ENCODE assay signal across 9 cellular contexts in genomic region chr19:46753420-46754155, GRCh38. TPM values are rescaled to one million over a fixed set of nuclear protein-coding genes. Genes with fewer than 3 reads are reported as not detected.
DNase-seq lines count a peak whose midpoint lies in the region; ATAC-seq, FAIRE-seq and TF ChIP-seq lines count a peak whose summit lies in the region.
"Had no signal": no experiment of that assay in that cellular context is flagged by ENCODE, and none has a peak within 500 bp of the region (broad histone marks: within the 10 kb centered on the region; RNA-seq: fewer than 3 reads in every experiment).

No MANE protein-coding gene starts in this region.

- H2BK12ac ChIP-seq in H1 (ENCODE audit: low read depth, low read length) (no peak overlapping the region), neuronal stem cell (ENCODE audit: low read length) (no peak overlapping the region)

- no peak overlapping the region for H3K4me2 ChIP-seq in A549
- H3K4me2 ChIP-seq in H1 (ENCODE audit: insufficient read depth in 1 of 2, low read depth in 2 of 2, low read length in 2 of 2) = no peak overlapping the region
- no peak overlapping the region for H3K4me2 ChIP-seq in neuronal stem cell (ENCODE audit: insufficient read depth, low read length, poor library complexity, severe bottlenecking)

- POLR2A ChIA-PET in A549 (lab: Yijun Ruan, JAX) (interaction anchor here (0.6 to 1.0 kb wide), 4 partner anchors 34 to 473 kb away, joined by 3 to 4 read pairs (median 3); partner anchors contain the start of gene CALM3), H1 (lab: Charles Lee; ENCODE audit: partially characterized antibody) (interaction anchor here (0.6 to 2.1 kb wide), 11 partner anchors 11 to 60 kb away, joined by 3 to 11 read pairs (median 4); partner anchors contain the start of gene SLC1A5)

- H2AFZ ChIP-seq in H1 (ENCODE audit: low read length) (no peak overlapping the region), neuronal stem cell (ENCODE audit: low read length) (no peak overlapping the region)

- H3K4me3 ChIP-seq in A549 = no peak overlapping the region
- H3K4me3 ChIP-seq in H1 (ENCODE audit: extremely low read depth in 1 of 4, insufficient read depth in 2 of 4, low read depth in 3 of 4, low read length in 4 of 4) = no peak overlapping the region
- no peak overlapping the region for H3K4me3 ChIP-seq in neuronal stem cell (ENCODE audit: low read length in 2 of 2)

- H2BK120ac ChIP-seq in H1 (replicated peaks; ENCODE audit: low read depth, low read length) (no peak overlapping the region), neuronal stem cell (ENCODE audit: low read depth, low read length) (no peak overlapping the region)

- H3K56ac ChIP-seq in H1 (replicated peaks; ENCODE audit: insufficient read length, low read depth, low read length) = no peak overlapping the region

- H3K27ac ChIP-seq in A549 (no peak overlapping the region), H1 (ENCODE audit: low read depth, low read length) (no peak overlapping the region), neuronal stem cell (replicated peaks; ENCODE audit: low read length) (no peak overlapping the region)

- H4K8ac ChIP-seq in H1 (ENCODE audit: extremely low read depth, insufficient read depth, low read length) = no peak overlapping the region
- H4K8ac ChIP-seq in neuronal stem cell (ENCODE audit: low read depth, low read length) = no peak overlapping the region

- DNase-seq in A549 (ENCODE audit: low read depth in 1 of 2, low spot score in 1 of 2) (peak; percentile 64 to 79), GM13977 (ENCODE audit: low spot score) (peak; percentile 80), NCI-H460 (ENCODE audit: extremely low read depth, low read depth) (peak; percentile 26), H1 (ENCODE audit: low read depth in 1 of 2, low spot score in 2 of 2) (peak in 1 of 2 experiments; percentile 78), neuronal stem cell (ENCODE audit: low spot score) (no peak), T1000 (lab: John Stamatoyannopoulos, UW) (no peak)
- DNase-seq in activated CD4-positive, alpha-beta T cell treated with anti-CD3 and anti-CD28 coated beads, Interleukin-2, amount 50 U/mL, for 1 hour = peak; percentile 72

- peaks cover 3 to 13% of the 10 kb centered on the region in 2 experiments for H4K20me1 ChIP-seq in H1 (replicated peaks in 1 of 2; ENCODE audit: control insufficient read depth in 1 of 2, insufficient read depth in 2 of 2, low read length in 2 of 2)

- no peak overlapping the region for H3K23ac ChIP-seq in H1 (ENCODE audit: insufficient read length)
- peak overlapping the region; percentile 81 for H3K23ac ChIP-seq in neuronal stem cell (ENCODE audit: low read depth, low read length, poor library complexity)

- H4K5ac ChIP-seq in H1 (ENCODE audit: insufficient read length, low read depth, low read length) = no peak overlapping the region

- TF ChIP-seq POLR2A in A549 (IDR thresholded peaks at IDR 0.05; ENCODE audit: low read length) (no peak), H1 (IDR thresholded peaks at IDR 0.05; ENCODE audit: control extremely low read depth in 1 of 2, low read depth in 2 of 2, low read length in 2 of 2) (no peak)

- no peak overlapping the region for H3K9ac ChIP-seq in H1 (replicated peaks in 1 of 4; ENCODE audit: extremely low read depth in 1 of 4, low read depth in 3 of 4, low read length in 3 of 4)
- no peak overlapping the region for H3K9ac ChIP-seq in neuronal stem cell (ENCODE audit: low read depth, low read length, poor library complexity)

- TF ChIP-seq RAD21 in A549 (conservative IDR thresholded peaks at IDR 0.05 in 1 of 2, IDR thresholded peaks at IDR 0.05 in 1 of 2) (peak in 1 of 2 experiments; percentile 46; a peak in 1 of 5 replicates), H1 (IDR thresholded peaks at IDR 0.05 in 1 of 2, conservative IDR thresholded peaks at IDR 0.05 in 1 of 2; ENCODE audit: low read depth in 2 of 2, low read length in 2 of 2) (peak; percentile 45 to 53)

- no peak overlapping the region for H2AK5ac ChIP-seq in H1 (ENCODE audit: low read depth, low read length)
- H2AK5ac ChIP-seq in neuronal stem cell (ENCODE audit: low read depth, low read length) = no peak overlapping the region

- peaks cover 4% of the 10 kb centered on the region; the same call in 1 of the 3 replicates for H3K4me1 ChIP-seq in A549
- H3K4me1 ChIP-seq in H1 (replicated peaks in 1 of 4; ENCODE audit: control insufficient read depth in 3 of 4, insufficient read depth in 4 of 4, low read length in 3 of 4) = no peaks in the 10 kb centered on the region; a peak in 2 of 7 replicates
- no peaks in the 10 kb centered on the region for H3K4me1 ChIP-seq in neuronal stem cell (ENCODE audit: control insufficient read depth in 2 of 2, insufficient read depth in 1 of 2, low read depth in 1 of 2, low read length in 2 of 2)

- H2BK20ac ChIP-seq in H1 (ENCODE audit: low read length) = no peak overlapping the region

- H3K27me3 ChIP-seq in H1 (replicated peaks in 1 of 4; ENCODE audit: control insufficient read depth in 3 of 4, extremely low read depth in 1 of 4, insufficient read depth in 3 of 4, low read length in 3 of 4) = no peaks in the 10 kb centered on the region
- H3K27me3 ChIP-seq in neuronal stem cell (ENCODE audit: control insufficient read depth in 3 of 3, insufficient read depth in 3 of 3, low read depth in 1 of 3, low read length in 3 of 3) = no peaks in the 10 kb centered on the region

- H3K23me2 ChIP-seq in H1 (ENCODE audit: low read depth, low read length) = no peaks in the 10 kb centered on the region

- H3K79me1 ChIP-seq in H1 (ENCODE audit: low read depth, low read length) (no peaks in the 10 kb centered on the region), neuronal stem cell (ENCODE audit: low read depth, low read length) (peaks cover 2% of the 10 kb centered on the region)

- H2BK5ac ChIP-seq in H1 (ENCODE audit: low read depth, low read length) (no peak overlapping the region), neuronal stem cell (ENCODE audit: low read length) (no peak overlapping the region)

- no peak overlapping the region for H4K91ac ChIP-seq in H1 (replicated peaks; ENCODE audit: insufficient read length, low read length)
- H4K91ac ChIP-seq in neuronal stem cell (ENCODE audit: low read depth, low read length, poor library complexity) = no peak overlapping the region

- TF ChIP-seq CTCF in A549 (IDR thresholded peaks at IDR 0.05) (peak; percentile 65), GM13977 (IDR thresholded peaks at IDR 0.05; ENCODE audit: extremely low read depth, insufficient read depth, missing control alignments) (peak; percentile 66), H1 (IDR thresholded peaks at IDR 0.05; ENCODE audit: control extremely low read depth in 1 of 3, insufficient read depth in 1 of 3, low read depth in 1 of 3, low read length in 3 of 3) (peak; percentile 73 to 80 (median 78))

- H2BK15ac ChIP-seq in H1 (ENCODE audit: low read length) = no peak overlapping the region
- no peak overlapping the region for H2BK15ac ChIP-seq in neuronal stem cell (ENCODE audit: low read length)

- in situ Hi-C loops in GM13977 (cut with MboI; ENCODE audit: low pct_unique_long_range_greater_than_20kb, low sequenced_read_pairs, unreplicated experiment) = no loop called here

- H3K36me3 ChIP-seq in H1 (ENCODE audit: control insufficient read depth in 2 of 4, insufficient read depth in 4 of 4, low read length in 3 of 4) = peaks cover 0 to 20% (median 10%) of the 10 kb centered on the region in 4 experiments; a peak in 5 of 8 replicates
- H3K36me3 ChIP-seq in neuronal stem cell (replicated peaks in 1 of 2; ENCODE audit: control insufficient read depth in 2 of 2, insufficient read depth in 2 of 2, low read length in 2 of 2) = peaks cover 13 to 69% of the 10 kb centered on the region in 2 donors

- CTCF ChIA-PET in A549 (lab: Yijun Ruan, JAX) (interaction anchor here (0.6 to 28.2 kb wide), 36 partner anchors 9 to 1281 kb away, joined by 3 to 1222 read pairs (median 4); partner anchors contain the start of genes AP2S1, FKRP and SLC1A5), H1 (lab: Charles Lee; ENCODE audit: partially characterized antibody) (interaction anchor here (0.6 to 12.2 kb wide), 32 partner anchors 9 to 465 kb away, joined by 3 to 176 read pairs (median 4); partner anchors contain the start of gene FKRP)

- H3K4ac ChIP-seq in H1 (replicated peaks; ENCODE audit: insufficient read length, low read depth, low read length) (no peak overlapping the region), neuronal stem cell (ENCODE audit: low read length) (no peak overlapping the region)

- H3K79me2 ChIP-seq in H1 (ENCODE audit: control insufficient read depth in 1 of 2, insufficient read depth in 2 of 2, low read length in 2 of 2) = no peaks in the 10 kb centered on the region

- WGBS in A549 (ENCODE audit: missing lambda C conversion rate) = 42% methylated on average over 4 of the region's 4 CpGs
- 44% methylated on average over 4 of the region's 4 CpGs; no CpG with 5 or more reads in 1 of the 2 experiments for WGBS in H1 (ENCODE audit: extremely low coverage in 1 of 2, insufficient coverage in 1 of 2, insufficient read length in 1 of 2, insufficient replicate concordance in 2 of 2, low coverage in 1 of 2, low lambda C conversion rate in 2 of 2, missing lambda C conversion rate in 1 of 2), 2 experiments
- no CpG with 5 or more reads among the region's 4 CpGs for WGBS in neuronal stem cell (ENCODE audit: extremely low coverage in 2 of 2, insufficient read length in 2 of 2, insufficient replicate concordance in 1 of 2), 2 donors

- H3K14ac ChIP-seq in H1 (ENCODE audit: insufficient read length) (no peak overlapping the region), neuronal stem cell (ENCODE audit: low read length) (no peak overlapping the region)

- peak; percentile 22 to 45; a peak in 3 of 6 replicates for ATAC-seq in A549
- no peak for ATAC-seq in GM21526 (IDR thresholded peaks at IDR 0.05; ENCODE audit: low FRiP score, unreplicated experiment)

- FAIRE-seq in A549 (lab: Jason Lieb, UNC) = peak; percentile 61
- peak; percentile 88 for FAIRE-seq in H1 (lab: Jason Lieb, UNC)
- FAIRE-seq: endometrium had no signal

- H3K9me3 ChIP-seq in A549 (no peaks in the 10 kb centered on the region), H1 (ENCODE audit: insufficient read depth in 2 of 2, low read depth in 1 of 2, low read length in 1 of 2) (no peaks in the 10 kb centered on the region; a peak in 1 of 4 replicates), neuronal stem cell (replicated peaks in 1 of 2; ENCODE audit: control insufficient read depth in 2 of 2, insufficient read depth in 1 of 2, low read depth in 1 of 2, low read length in 2 of 2) (no peaks in the 10 kb centered on the region)

- H3K18ac ChIP-seq in H1 (ENCODE audit: extremely low read depth, low read length) (no peak overlapping the region), neuronal stem cell (ENCODE audit: low read length) (no peak overlapping the region)

- TF ChIP-seq EP300 in A549 (IDR thresholded peaks at IDR 0.05) = no peak
- no peak for TF ChIP-seq EP300 in H1 (IDR thresholded peaks at IDR 0.05; ENCODE audit: borderline replicate concordance in 1 of 2, low read depth in 2 of 2, low read length in 2 of 2)

RNA-seq across cellular contexts. Expression of gene STRN4, which starts 7.3 kb away (rescaled TPM):
- polyA plus RNA-seq in A549 (2011; rRNA removed) (62.8 and 66.2 TPM in 2 replicates), A549 (2017; fragmentation: RNase III; extraction: RNeasy Plus Mini Kit Qiagen cat#74134 plus additional on column Dnase treatment) (70.0 to 72.9 TPM (median 71.0 TPM) in 3 replicates), H1 (2011; rRNA removed) (187 and 298 TPM in 2 replicates)
- polyA plus RNA-seq in A549 (2012; cell fraction: cytosol; rRNA removed) = 192 and 270 TPM in 2 replicates
- 380 and 588 TPM in 2 replicates for polyA plus RNA-seq in A549 (2012; cell fraction: nucleus; rRNA removed)
- 65.2 and 89.1 TPM in 2 replicates for polyA minus RNA-seq in A549 (2011; rRNA and poly(A)+ RNA removed)
- 59.2 and 73.9 TPM in 2 replicates for total RNA-seq in NCI-H460 (2014; rRNA removed; shearing (Covaris generic))
- polyA plus RNA-seq in NCI-H460 (2014; cell fraction: nucleus; rRNA removed) = 105 and 138 TPM in 2 replicates
- total RNA-seq in H1 (2021; fragmentation: NEBNext Ultra II Directional; extraction: Animal tissue kit (Norgen Biotek cat#: 25700)) = 120 and 124 TPM in 2 replicates
- 187 TPM for polyA plus RNA-seq in H1 (2011; cell fraction: cytosol; rRNA removed)
- 357 TPM for polyA plus RNA-seq in H1 (2011; cell fraction: nucleus; rRNA removed)
- 79.5 to 127 TPM (median 116 TPM) in 4 replicates for polyA plus RNA-seq in H1 (2012, experiment 1 of 2)
- 86.4 TPM for polyA plus RNA-seq in H1 (2012, experiment 2 of 2)
- polyA plus RNA-seq in H1 (2013, experiment 1 of 2) = 74.9 TPM
- polyA plus RNA-seq in H1 (2013, experiment 2 of 2) = 72.9 TPM
- 98.5 and 101 TPM in 2 replicates for polyA minus RNA-seq in H1 (2011; rRNA and poly(A)+ RNA removed)
- polyA minus RNA-seq in H1 (2011; cell fraction: cytosol; rRNA and poly(A)+ RNA removed) = 89.5 TPM
- polyA minus RNA-seq in H1 (2011; cell fraction: nucleus; rRNA and poly(A)+ RNA removed) = 111 TPM
- polyA plus RNA-seq in neuronal stem cell (2013, experiment 1 of 2) = 94.3 TPM
- polyA plus RNA-seq in neuronal stem cell (2013, experiment 2 of 2) = 93.2 TPM

RNA-seq across cellular contexts. Expression of gene FKRP, which starts 7.7 kb away (rescaled TPM):
- 14.7 and 16.4 TPM in 2 replicates for polyA plus RNA-seq in A549 (2011; rRNA removed)
- 23.9 and 34.0 TPM in 2 replicates for polyA plus RNA-seq in A549 (2012; cell fraction: cytosol; rRNA removed)
- polyA plus RNA-seq in A549 (2012; cell fraction: nucleus; rRNA removed) = 75.2 and 82.8 TPM in 2 replicates
- polyA plus RNA-seq in A549 (2017; fragmentation: RNase III; extraction: RNeasy Plus Mini Kit Qiagen cat#74134 plus additional on column Dnase treatment) = 18.4 to 20.2 TPM (median 18.8 TPM) in 3 replicates
- 10.6 and 13.3 TPM in 2 replicates for polyA minus RNA-seq in A549 (2011; rRNA and poly(A)+ RNA removed)
- 8.5 TPM in 2 replicates for total RNA-seq in NCI-H460 (2014; rRNA removed; shearing (Covaris generic))
- polyA plus RNA-seq in NCI-H460 (2014; cell fraction: nucleus; rRNA removed) = 25.6 and 32.3 TPM in 2 replicates
- total RNA-seq in H1 (2021; fragmentation: NEBNext Ultra II Directional; extraction: Animal tissue kit (Norgen Biotek cat#: 25700)) = 24.4 and 24.8 TPM in 2 replicates
- 17.1 and 29.1 TPM in 2 replicates for polyA plus RNA-seq in H1 (2011; rRNA removed)
- 16.6 TPM for polyA plus RNA-seq in H1 (2011; cell fraction: cytosol; rRNA removed)
- polyA plus RNA-seq in H1 (2011; cell fraction: nucleus; rRNA removed) = 36.2 TPM
- polyA plus RNA-seq in H1 (2012, experiment 1 of 2) = 22.3 to 27.7 TPM (median 25.3 TPM) in 4 replicates
- 18.2 TPM for polyA plus RNA-seq in H1 (2012, experiment 2 of 2)
- 31.2 TPM for polyA plus RNA-seq in H1 (2013, experiment 1 of 2)
- 30.1 TPM for polyA plus RNA-seq in H1 (2013, experiment 2 of 2)
- 9.1 and 10.6 TPM in 2 replicates for polyA minus RNA-seq in H1 (2011; rRNA and poly(A)+ RNA removed)
- polyA minus RNA-seq in H1 (2011; cell fraction: cytosol; rRNA and poly(A)+ RNA removed) = 10.7 TPM
- 13.1 TPM for polyA minus RNA-seq in H1 (2011; cell fraction: nucleus; rRNA and poly(A)+ RNA removed)
- 16.8 TPM for polyA plus RNA-seq in neuronal stem cell (2013, experiment 1 of 2)
- 16.0 TPM for polyA plus RNA-seq in neuronal stem cell (2013, experiment 2 of 2)

RNA-seq across cellular contexts. Expression of gene SLC1A5, which starts 34.8 kb away (rescaled TPM):
- polyA plus RNA-seq in A549 (2011; rRNA removed) (302 and 306 TPM in 2 replicates), A549 (2017; fragmentation: RNase III; extraction: RNeasy Plus Mini Kit Qiagen cat#74134 plus additional on column Dnase treatment) (184 to 200 TPM (median 189 TPM) in 3 replicates), H1 (2011; rRNA removed) (351 and 475 TPM in 2 replicates)
- polyA plus RNA-seq in A549 (2012; cell fraction: cytosol; rRNA removed) = 195 and 237 TPM in 2 replicates
- 457 and 532 TPM in 2 replicates for polyA plus RNA-seq in A549 (2012; cell fraction: nucleus; rRNA removed)
- polyA minus RNA-seq in A549 (2011; rRNA and poly(A)+ RNA removed) = 366 and 376 TPM in 2 replicates
- total RNA-seq in NCI-H460 (2014; rRNA removed; shearing (Covaris generic)) = 253 and 259 TPM in 2 replicates
- 180 and 206 TPM in 2 replicates for polyA plus RNA-seq in NCI-H460 (2014; cell fraction: nucleus; rRNA removed)
- total RNA-seq in H1 (2021; fragmentation: NEBNext Ultra II Directional; extraction: Animal tissue kit (Norgen Biotek cat#: 25700)) = 290 and 291 TPM in 2 replicates
- 305 TPM for polyA plus RNA-seq in H1 (2011; cell fraction: cytosol; rRNA removed)
- 293 TPM for polyA plus RNA-seq in H1 (2011; cell fraction: nucleus; rRNA removed)
- polyA plus RNA-seq in H1 (2012, experiment 1 of 2) = 192 to 294 TPM (median 290 TPM) in 4 replicates
- 364 TPM for polyA plus RNA-seq in H1 (2012, experiment 2 of 2)
- polyA plus RNA-seq in H1 (2013, experiment 1 of 2) = 328 TPM
- polyA plus RNA-seq in H1 (2013, experiment 2 of 2) = 322 TPM
- polyA minus RNA-seq in H1 (2011; rRNA and poly(A)+ RNA removed) = 271 and 323 TPM in 2 replicates
- 153 TPM for polyA minus RNA-seq in H1 (2011; cell fraction: cytosol; rRNA and poly(A)+ RNA removed)
- polyA minus RNA-seq in H1 (2011; cell fraction: nucleus; rRNA and poly(A)+ RNA removed) = 89.0 TPM
- polyA plus RNA-seq in neuronal stem cell (2013, experiment 1 of 2) = 54.5 TPM
- polyA plus RNA-seq in neuronal stem cell (2013, experiment 2 of 2) = 53.6 TPM

RNA-seq across cellular contexts. Expression of gene PRKD2, which starts 36.7 kb away (rescaled TPM):
- polyA plus RNA-seq in A549 (2011; rRNA removed) = 8.3 and 10.4 TPM in 2 replicates
- 20.7 and 21.5 TPM in 2 replicates for polyA plus RNA-seq in A549 (2012; cell fraction: cytosol; rRNA removed)
- polyA plus RNA-seq in A549 (2012; cell fraction: nucleus; rRNA removed) = 43.5 and 59.2 TPM in 2 replicates
- polyA plus RNA-seq in A549 (2017; fragmentation: RNase III; extraction: RNeasy Plus Mini Kit Qiagen cat#74134 plus additional on column Dnase treatment) = 21.7 to 25.8 TPM (median 24.6 TPM) in 3 replicates
- 22.8 and 23.8 TPM in 2 replicates for polyA minus RNA-seq in A549 (2011; rRNA and poly(A)+ RNA removed)
- 4.2 and 7.2 TPM in 2 replicates for total RNA-seq in NCI-H460 (2014; rRNA removed; shearing (Covaris generic))
- 4.8 and 5.8 TPM in 2 replicates for polyA plus RNA-seq in NCI-H460 (2014; cell fraction: nucleus; rRNA removed)
- 63.8 and 73.1 TPM in 2 replicates for total RNA-seq in H1 (2021; fragmentation: NEBNext Ultra II Directional; extraction: Animal tissue kit (Norgen Biotek cat#: 25700))
- 24.4 and 34.9 TPM in 2 replicates for polyA plus RNA-seq in H1 (2011; rRNA removed)
- polyA plus RNA-seq in H1 (2011; cell fraction: cytosol; rRNA removed) = 21.8 TPM
- polyA plus RNA-seq in H1 (2011; cell fraction: nucleus; rRNA removed) = 52.7 TPM
- 40.6 to 71.6 TPM (median 66.7 TPM) in 4 replicates for polyA plus RNA-seq in H1 (2012, experiment 1 of 2)
- 66.5 TPM for polyA plus RNA-seq in H1 (2012, experiment 2 of 2)
- polyA plus RNA-seq in H1 (2013, experiment 1 of 2) = 39.4 TPM
- polyA plus RNA-seq in H1 (2013, experiment 2 of 2) = 39.7 TPM
- polyA minus RNA-seq in H1 (2011; rRNA and poly(A)+ RNA removed) = 19.5 and 29.8 TPM in 2 replicates
- polyA minus RNA-seq in H1 (2011; cell fraction: cytosol; rRNA and poly(A)+ RNA removed) = 43.1 TPM
- polyA minus RNA-seq in H1 (2011; cell fraction: nucleus; rRNA and poly(A)+ RNA removed) = 20.4 TPM
- polyA plus RNA-seq in neuronal stem cell (2013, experiment 1 of 2) = 37.2 TPM
- polyA plus RNA-seq in neuronal stem cell (2013, experiment 2 of 2) = 37.3 TPM

Comparison
In these comparisons a context has a peak if more than half of its experiments do, and no peak if none do; other contexts are left out.
1. DNase-seq: peak in A549 (2 of 2), GM13977 (single experiment), NCI-H460 (single experiment) and activated CD4-positive, alpha-beta T cell treated with anti-CD3 and anti-CD28 coated beads, Interleukin-2, amount 50 U/mL, for 1 hour (single experiment); none in neuronal stem cell (single experiment) and T1000 (single experiment).
2. Of the 18 proteins assayed by ChIP-seq in both H1 and A549: peak only in H1: none; only in A549: none; in both: CTCF; in neither: 16; mixed calls (peak in some experiments, not most) for 1.
3. Peak in every context shown above with its lines, with median percentiles within 50 percentile points of each other: CTCF ChIP-seq.